Comparison of ENCODE assay signal across 26 cellular contexts in the genomic region with DNA sequence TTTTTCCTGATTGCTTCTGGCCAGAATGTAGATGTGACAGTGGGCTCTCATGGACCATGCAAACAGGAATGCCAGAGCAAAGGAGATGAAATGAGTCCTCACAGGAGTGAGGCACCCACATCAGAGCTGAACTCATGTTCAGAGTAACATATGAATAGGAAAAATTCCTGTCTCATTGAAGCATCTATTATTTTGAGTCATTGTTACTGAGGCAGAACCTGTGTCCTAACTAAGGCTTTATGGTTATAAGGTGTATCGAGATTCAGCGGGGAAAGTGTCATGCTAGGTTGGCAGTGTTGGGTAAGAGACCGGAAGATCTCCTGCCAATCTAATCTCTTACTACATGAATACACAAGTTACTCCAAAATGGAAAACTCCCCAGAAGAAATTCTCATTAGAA.
"Had no signal": no experiment of that assay in that cellular context is flagged by ENCODE, and none has a peak within 500 bp of the region (broad histone marks: within the 10 kb centered on the region; RNA-seq: fewer than 3 reads in every experiment).

No MANE protein-coding gene starts in this region.

- DNase-seq: islet precursor cell; left colon; left lung; lower lobe of right lung; mammary epithelial cell; mesenchymal stem cell; naive thymus-derived CD8-positive, alpha-beta T cell; nephron progenitor cell; occipital lobe; psoas muscle; right lobe of liver; stimulated activated CD4-positive, alpha-beta T cell treated with anti-CD3 and anti-CD28 coated beads, Interleukin-1b, Interleukin-23, amount 100 ng/mL, for 48 hours; stimulated activated CD4-positive, alpha-beta T cell treated with anti-CD3 and anti-CD28 coated beads, Interleukin-2, amount 100 ng/mL, for 48 hours; stimulated activated CD4-positive, alpha-beta T cell treated with anti-CD3 and anti-CD28 coated beads, Interleukin-4, amount 100 ng/mL, for 4 hours; stimulated activated CD8-positive, alpha-beta memory T cell treated with anti-CD3 and anti-CD28 coated beads, Interleukin-4, amount 100 ng/mL, for 48 hours; stimulated activated naive CD4-positive, alpha-beta T cell treated with Interleukin-2 at 50 U/mL for 16 hours; stimulated activated naive CD8-positive, alpha-beta T cell treated with anti-CD3 and anti-CD28 coated beads, Interleukin-15, amount 100 ng/mL, for 72 hours; substantia nigra; uterus had no signal

- H3K4me3 ChIP-seq: hepatocyte, left lung, lower lobe of right lung, neural progenitor cell, psoas muscle, right atrium auricular region, right lobe of liver, smooth muscle cell, tibial nerve, uterus had no signal

- H3K4me1 ChIP-seq: left lung, lower lobe of right lung, parathyroid adenoma, psoas muscle, right atrium auricular region, right lobe of liver, tibial nerve, uterus had no signal

- H3K36me3 ChIP-seq: left lung, lower lobe of right lung, neural progenitor cell, neutrophil, right atrium auricular region, right lobe of liver, tibial nerve, uterus had no signal

- H3K27ac ChIP-seq: hepatocyte, left lung, lower lobe of right lung, neural progenitor cell, neutrophil, parathyroid adenoma, psoas muscle, right atrium auricular region, right lobe of liver, tibial nerve, uterus had no signal

- H3K27me3 ChIP-seq: hepatocyte, left lung, neural progenitor cell, neutrophil, right atrium auricular region, right lobe of liver, tibial nerve, uterus had no signal

- H3K9me3 ChIP-seq: left lung, lower lobe of right lung, neutrophil, psoas muscle, right atrium auricular region, right lobe of liver, tibial nerve, uterus had no signal
